In the genomic region with DNA sequence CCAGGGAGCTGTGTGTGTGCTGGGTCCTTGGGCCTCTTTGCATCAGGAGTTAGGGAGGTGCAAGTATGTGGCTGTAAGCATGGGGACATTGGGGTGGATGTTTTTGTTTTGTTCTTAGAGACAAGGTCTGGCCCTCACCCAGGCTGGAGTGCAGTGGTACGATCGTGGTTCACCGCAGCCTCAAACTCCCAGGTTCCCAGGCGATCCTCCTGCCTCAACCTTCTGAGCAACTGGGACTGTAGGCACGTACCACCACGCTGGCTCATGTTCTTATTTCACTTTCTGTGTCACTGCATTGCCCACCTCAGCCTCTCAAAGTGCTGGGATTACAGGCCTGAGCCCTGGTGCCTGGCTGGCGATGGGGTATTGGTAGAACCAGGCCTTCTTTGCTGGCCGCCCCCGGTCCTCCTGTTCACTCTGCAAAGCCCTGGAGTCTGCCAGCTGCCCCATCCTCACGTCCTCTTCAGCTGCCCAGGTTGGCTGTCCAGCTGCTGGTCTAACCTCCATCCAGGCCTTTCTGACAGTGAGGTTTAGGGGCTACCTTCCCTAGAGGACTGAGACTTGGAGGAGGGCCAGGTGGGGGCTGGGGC, we compare ENCODE assay signal across 12 cellular contexts. TPM values are rescaled to one million over a fixed set of nuclear protein-coding genes. Genes with fewer than 3 reads are reported as not detected.
DNase-seq lines count a peak whose midpoint lies in the region; ATAC-seq and TF ChIP-seq lines count a peak whose summit lies in the region.
"Had no signal": no experiment of that assay in that cellular context is flagged by ENCODE, and none has a peak within 500 bp of the region (broad histone marks: within the 10 kb centered on the region; RNA-seq: fewer than 3 reads in every experiment).

No MANE protein-coding gene starts in this region.

- intact Hi-C loops in gastrocnemius medialis (cut with DNase I; ENCODE audit: low total_unique reads), result no loop called here

- CTCF ChIA-PET in HEK293 (lab: Yijun Ruan, JAX), result no interaction called here

- H3K27me3 ChIP-seq in WERI-Rb-1 (ENCODE audit: insufficient read depth, low read depth, severe bottlenecking), result no peaks in the 10 kb centered on the region
- no peaks in the 10 kb centered on the region for H3K27me3 ChIP-seq in cardiac muscle cell
- no peaks in the 10 kb centered on the region for H3K27me3 ChIP-seq in gastrocnemius medialis

- no peaks in the 10 kb centered on the region; a peak in 1 of 3 replicates for H3K36me3 ChIP-seq in HEK293 (ENCODE audit: control insufficient read depth in 2 of 2, insufficient read depth in 1 of 2, low read length in 2 of 2)
- H3K36me3 ChIP-seq in WERI-Rb-1, result no peaks in the 10 kb centered on the region
- H3K36me3 ChIP-seq in cardiac muscle cell, result no peaks in the 10 kb centered on the region
- H3K36me3 ChIP-seq in gastrocnemius medialis, result no peaks in the 10 kb centered on the region
- H3K36me3 ChIP-seq: HAP-1 had no signal

- in situ Hi-C loops in gastrocnemius medialis (cut with MboI; ENCODE audit: low sequenced_read_pairs in 4 of 4), result no loop called here

- H3K27ac Mint-ChIP-seq in naive thymus-derived CD8-positive, alpha-beta T cell, result peak overlapping the region in 1 of 10 donors; percentile 52

- H3K4me3 Mint-ChIP-seq in naive thymus-derived CD8-positive, alpha-beta T cell, result no peak overlapping the region
- H3K4me3 Mint-ChIP-seq: B cell had no signal

- no peak for TF ChIP-seq POLR2A in gastrocnemius medialis (IDR thresholded peaks at IDR 0.05)

- ATAC-seq in gastrocnemius medialis (no peak), HG03439 (IDR thresholded peaks at IDR 0.05; ENCODE audit: unreplicated experiment) (no peak)
- no peak for ATAC-seq in naive thymus-derived CD8-positive, alpha-beta T cell

- H3K9me3 ChIP-seq in HEK293 (ENCODE audit: control insufficient read depth, insufficient read depth, low read depth, low read length) (no peaks in the 10 kb centered on the region), WERI-Rb-1 (ENCODE audit: severe bottlenecking) (peaks cover 3% of the 10 kb centered on the region), cardiac muscle cell (ENCODE audit: low read depth) (no peaks in the 10 kb centered on the region), gastrocnemius medialis (no peaks in the 10 kb centered on the region)
- H3K9me3 ChIP-seq: HAP-1 had no signal

- H3K4me1 Mint-ChIP-seq in naive thymus-derived CD8-positive, alpha-beta T cell, result peaks cover 0 to 30% (median 2%) of the 10 kb centered on the region in 4 donors

- no peaks in the 10 kb centered on the region for H3K36me3 Mint-ChIP-seq in naive thymus-derived CD8-positive, alpha-beta T cell

- no peaks in the 10 kb centered on the region for H3K27me3 Mint-ChIP-seq in naive thymus-derived CD8-positive, alpha-beta T cell
- H3K27me3 Mint-ChIP-seq: B cell had no signal

- H3K4me1 ChIP-seq in HEK293 (ENCODE audit: control insufficient read depth, insufficient read depth, low read length), result 0 out of 2 replicates have a peak, but pooled peaks cover 2% of the 10 kb centered on the region
- H3K4me1 ChIP-seq in cardiac muscle cell (ENCODE audit: low read depth), result peaks cover 14% of the 10 kb centered on the region
- peaks cover 28 to 32% of the 10 kb centered on the region in 2 donors for H3K4me1 ChIP-seq in gastrocnemius medialis
- H3K4me1 ChIP-seq: HAP-1 had no signal

- H3K27ac ChIP-seq in HEK293 (ENCODE audit: extremely low read depth, low read depth, low read length) (no peak overlapping the region), WERI-Rb-1 (peak overlapping the region; percentile 67), cardiac muscle cell (peak overlapping the region; percentile 51), gastrocnemius medialis (peak overlapping the region; percentile 40 to 66 (median 58))

- DNase-seq in WERI-Rb-1 (no peak), cardiac muscle cell (ENCODE audit: low read depth in 1 of 2, low spot score in 1 of 2) (peak in 1 of 2 donors; percentile 32), gastrocnemius medialis (no peak)
- DNase-seq in activated CD4-positive, alpha-beta T cell treated with anti-CD3 and anti-CD28 coated beads for 48 hours, result no peak
- no peak for DNase-seq in naive thymus-derived CD8-positive, alpha-beta T cell
- DNase-seq in stimulated activated CD4-positive, alpha-beta T cell treated with anti-CD3 and anti-CD28 coated beads, Interleukin-1b, Interleukin-23, amount 100 ng/mL, for 48 hours, result no peak
- DNase-seq: activated naive CD4-positive, alpha-beta T cell treated with Interleukin-2 at 50 U/mL for 16 hours; NCI-H510A treated with DMSO at 0.1 percent for 48 hours had no signal

- H3K4me3 ChIP-seq in HEK293 (ENCODE audit: low read depth, low read length), result no peak overlapping the region
- no peak overlapping the region for H3K4me3 ChIP-seq in WERI-Rb-1 (ENCODE audit: low read depth, low read length)
- H3K4me3 ChIP-seq in cardiac muscle cell, result no peak overlapping the region
- no peak overlapping the region for H3K4me3 ChIP-seq in gastrocnemius medialis
- H3K4me3 ChIP-seq: HAP-1 had no signal

- TF ChIP-seq CTCF in HEK293 (tag by site-specific recombination; IDR thresholded peaks at IDR 0.05), result no peak
- no peak for TF ChIP-seq CTCF in WERI-Rb-1 (IDR thresholded peaks at IDR 0.05; ENCODE audit: low read depth, low read length)
- TF ChIP-seq CTCF in cardiac muscle cell (IDR thresholded peaks at IDR 0.05; ENCODE audit: low read depth, low read length), result no peak
- TF ChIP-seq CTCF in gastrocnemius medialis (IDR thresholded peaks at IDR 0.05 in 4 of 5, conservative IDR thresholded peaks at IDR 0.05 in 1 of 5), result no peak

- POLR2A ChIA-PET in HEK293 (lab: Yijun Ruan, JAX), result no interaction called here
- POLR2A ChIA-PET in naive thymus-derived CD8-positive, alpha-beta T cell (lab: Charles Lee), result no interaction called here

- H3K9me3 Mint-ChIP-seq in naive thymus-derived CD8-positive, alpha-beta T cell, result no peaks in the 10 kb centered on the region

TF ChIP-seq in HEK293, 187 proteins besides CTCF, POLR2A, EP300 and RAD21:
- TF ChIP-seq PRDM10 (tag by site-specific recombination; IDR thresholded peaks at IDR 0.05) (peak; percentile 56), ZNF518A (tag by site-specific recombination; conservative IDR thresholded peaks at IDR 0.05; ENCODE audit: low read depth) (no peak)

RNA-seq across cellular contexts. Expression of gene GRAMD4, which starts 0.9 kb away (rescaled TPM):
- total RNA-seq in cardiac muscle cell, result 49.3 and 79.3 TPM in 2 replicates
- polyA plus RNA-seq in cardiac muscle cell, result 51.8 and 57.5 TPM in 2 replicates
- total RNA-seq in gastrocnemius medialis, result 100 to 1,000 TPM in 1 of 4 donors, 10 to 100 TPM in 3; 16.7 to 106 (median 53.3) TPM
- total RNA-seq in naive thymus-derived CD8-positive, alpha-beta T cell, result 1 to 10 TPM; 5.9 to 7.6 TPM
- polyA plus RNA-seq in naive thymus-derived CD8-positive, alpha-beta T cell, result 1 to 10 TPM; 2.8 to 4.1 (median 3.4) TPM
